Comparison of ENCODE assay signal across 21 cellular contexts in genomic region chr1:74395492-74395891, GRCh38.
DNase-seq lines count a peak whose midpoint lies in the region; ATAC-seq and TF ChIP-seq lines count a peak whose summit lies in the region.
"Had no signal": no experiment of that assay in that cellular context is flagged by ENCODE, and none has a peak within 500 bp of the region (broad histone marks: within the 10 kb centered on the region; RNA-seq: fewer than 3 reads in every experiment).

No MANE protein-coding gene starts in this region.

- no peak for TF ChIP-seq POLR2A in uterus (IDR thresholded peaks at IDR 0.05)

- H3K36me3 ChIP-seq in neural progenitor cell = no peaks in the 10 kb centered on the region
- no peaks in the 10 kb centered on the region for H3K36me3 ChIP-seq in uterus
- H3K36me3 ChIP-seq: esophagus squamous epithelium had no signal

- H3K36me3 Mint-ChIP-seq in neural progenitor cell = no peaks in the 10 kb centered on the region
- H3K36me3 Mint-ChIP-seq in activated T-helper 2 cell treated with anti-CD3 and anti-CD28 coated beads, Interferon-gamma antibody, Interleukin-2, Interleukin-4, amounts not matched to agents 10 μg/mL and 5 μg/mL and 100 μg/mL, durations not matched to agents 14 hours and 24 hours and 36 hours (ENCODE audit: low read depth) = no peaks in the 10 kb centered on the region
- no peaks in the 10 kb centered on the region for H3K36me3 Mint-ChIP-seq in stimulated activated memory B cell treated with anti-CD40 and anti-IgM and Interleukin-4, amounts not matched to agents 10 μg/mL and 1 μg/mL and 100 μg/mL, for 72 hours

- peaks cover 41% of the 10 kb centered on the region for H3K4me1 Mint-ChIP-seq in neural progenitor cell
- no peaks in the 10 kb centered on the region for H3K4me1 Mint-ChIP-seq in activated T-helper 2 cell treated with anti-CD3 and anti-CD28 coated beads, Interferon-gamma antibody, Interleukin-2, Interleukin-4, amounts not matched to agents 10 μg/mL and 5 μg/mL and 100 μg/mL, durations not matched to agents 14 hours and 24 hours and 36 hours (ENCODE audit: low read depth)
- H3K4me1 Mint-ChIP-seq in stimulated activated memory B cell treated with anti-CD40 and anti-IgM and Interleukin-4, amounts not matched to agents 10 μg/mL and 1 μg/mL and 100 μg/mL, for 72 hours = peaks cover 8% of the 10 kb centered on the region
- H3K4me1 Mint-ChIP-seq: activated naive CD8-positive, alpha-beta T cell treated with anti-CD3 and anti-CD28 coated beads, Interleukin-2, amount 50 U/mL, for 24 hours; central memory CD8-positive, alpha-beta T cell had no signal

- peaks cover 15% of the 10 kb centered on the region for H3K9me3 Mint-ChIP-seq in neural progenitor cell
- no peaks in the 10 kb centered on the region for H3K9me3 Mint-ChIP-seq in activated T-helper 2 cell treated with anti-CD3 and anti-CD28 coated beads, Interferon-gamma antibody, Interleukin-2, Interleukin-4, amounts not matched to agents 10 μg/mL and 5 μg/mL and 100 μg/mL, durations not matched to agents 14 hours and 24 hours and 36 hours
- H3K9me3 Mint-ChIP-seq in stimulated activated memory B cell treated with anti-CD40 and anti-IgM and Interleukin-4, amounts not matched to agents 10 μg/mL and 1 μg/mL and 100 μg/mL, for 72 hours = no peaks in the 10 kb centered on the region
- H3K9me3 Mint-ChIP-seq: activated naive CD8-positive, alpha-beta T cell treated with anti-CD3 and anti-CD28 coated beads, Interleukin-2, amount 50 U/mL, for 24 hours; central memory CD8-positive, alpha-beta T cell had no signal

- ATAC-seq in Right ventricle myocardium inferior (peak; percentile 38), Right ventricle myocardium superior (ENCODE audit: poor library complexity) (no peak), left lobe of liver (no peak)
- no peak for ATAC-seq in stimulated activated memory B cell treated with anti-CD40 and anti-IgM and Interleukin-4, amounts not matched to agents 10 μg/mL and 1 μg/mL and 100 μg/mL, for 72 hours
- ATAC-seq: activated naive CD8-positive, alpha-beta T cell treated with anti-CD3 and anti-CD28 coated beads, Interleukin-2, amount 50 U/mL, for 24 hours had no signal

- H3K4me3 Mint-ChIP-seq in neural progenitor cell = no peak overlapping the region
- no peak overlapping the region for H3K4me3 Mint-ChIP-seq in activated T-helper 2 cell treated with anti-CD3 and anti-CD28 coated beads, Interferon-gamma antibody, Interleukin-2, Interleukin-4, amounts not matched to agents 10 μg/mL and 5 μg/mL and 100 μg/mL, durations not matched to agents 14 hours and 24 hours and 36 hours (ENCODE audit: low read depth)
- H3K4me3 Mint-ChIP-seq in stimulated activated memory B cell treated with anti-CD40 and anti-IgM and Interleukin-4, amounts not matched to agents 10 μg/mL and 1 μg/mL and 100 μg/mL, for 72 hours = no peak overlapping the region
- H3K4me3 Mint-ChIP-seq: activated naive CD8-positive, alpha-beta T cell treated with anti-CD3 and anti-CD28 coated beads, Interleukin-2, amount 50 U/mL, for 24 hours; central memory CD8-positive, alpha-beta T cell; HFFc6 had no signal

- H3K4me3 ChIP-seq in neural progenitor cell = no peak overlapping the region
- no peak overlapping the region for H3K4me3 ChIP-seq in uterus
- H3K4me3 ChIP-seq: esophagus squamous epithelium, PC-9 had no signal

- H3K27ac Mint-ChIP-seq in neural progenitor cell = peak overlapping the region; percentile 38
- no peak overlapping the region for H3K27ac Mint-ChIP-seq in activated T-helper 2 cell treated with anti-CD3 and anti-CD28 coated beads, Interferon-gamma antibody, Interleukin-2, Interleukin-4, amounts not matched to agents 10 μg/mL and 5 μg/mL and 100 μg/mL, durations not matched to agents 14 hours and 24 hours and 36 hours
- no peak overlapping the region for H3K27ac Mint-ChIP-seq in stimulated activated memory B cell treated with anti-CD40 and anti-IgM and Interleukin-4, amounts not matched to agents 10 μg/mL and 1 μg/mL and 100 μg/mL, for 72 hours
- H3K27ac Mint-ChIP-seq: activated naive CD8-positive, alpha-beta T cell treated with anti-CD3 and anti-CD28 coated beads, Interleukin-2, amount 50 U/mL, for 24 hours; HFFc6 had no signal

- peaks cover 7% of the 10 kb centered on the region for H3K27me3 Mint-ChIP-seq in neural progenitor cell (ENCODE audit: insufficient read depth, low read depth)
- H3K27me3 Mint-ChIP-seq in activated T-helper 2 cell treated with anti-CD3 and anti-CD28 coated beads, Interferon-gamma antibody, Interleukin-2, Interleukin-4, amounts not matched to agents 10 μg/mL and 5 μg/mL and 100 μg/mL, durations not matched to agents 14 hours and 24 hours and 36 hours (ENCODE audit: low read depth) = no peaks in the 10 kb centered on the region
- no peaks in the 10 kb centered on the region for H3K27me3 Mint-ChIP-seq in stimulated activated memory B cell treated with anti-CD40 and anti-IgM and Interleukin-4, amounts not matched to agents 10 μg/mL and 1 μg/mL and 100 μg/mL, for 72 hours
- H3K27me3 Mint-ChIP-seq: activated naive CD8-positive, alpha-beta T cell treated with anti-CD3 and anti-CD28 coated beads, Interleukin-2, amount 50 U/mL, for 24 hours; central memory CD8-positive, alpha-beta T cell had no signal

- peak; percentile 60 for DNase-seq in Right ventricle myocardium inferior (ENCODE audit: missing footprints)
- no peak for DNase-seq in Right ventricle myocardium superior
- DNase-seq in globus pallidus (ENCODE audit: low spot score) = peak; percentile 5
- no peak for DNase-seq in neural progenitor cell (ENCODE audit: low spot score)
- DNase-seq in uterus = peak; percentile 34 to 54
- no peak for DNase-seq in left lobe of liver (ENCODE audit: low spot score)
- no peak for DNase-seq in activated T-helper 2 cell treated with anti-CD3 and anti-CD28 coated beads, Interferon-gamma antibody, Interleukin-2, Interleukin-4, amounts not matched to agents 10 μg/mL and 5 μg/mL and 100 μg/mL, durations not matched to agents 14 hours and 24 hours and 36 hours (ENCODE audit: low spot score)
- DNase-seq: activated CD8-positive, alpha-beta memory T cell treated with anti-CD3 and anti-CD28 coated beads for 24 hours; activated naive CD8-positive, alpha-beta T cell treated with anti-CD3 and anti-CD28 coated beads, Interleukin-2, amount 50 U/mL, for 24 hours; esophagus squamous epithelium; HFFc6; kidney glomerular epithelial cell; NCI-H1436 treated with DMSO at 0.1 percent for 48 hours; NCI-H774; PC-9; small intestine; stimulated activated CD4-positive, alpha-beta T cell treated with anti-CD3 and anti-CD28 coated beads, Interleukin-4, amount 100 ng/mL, for 4 hours had no signal

- H3K4me1 ChIP-seq in neural progenitor cell = peaks cover 27% of the 10 kb centered on the region
- H3K4me1 ChIP-seq in uterus = no peaks in the 10 kb centered on the region

- TF ChIP-seq CTCF in neural progenitor cell (IDR thresholded peaks at IDR 0.05) (no peak), uterus (IDR thresholded peaks at IDR 0.05) (no peak)

- H3K9me3 ChIP-seq in neural progenitor cell (ENCODE audit: low read depth) (no peaks in the 10 kb centered on the region), uterus (no peaks in the 10 kb centered on the region)
- H3K9me3 ChIP-seq: esophagus squamous epithelium had no signal

- no peak overlapping the region for H3K4me2 ChIP-seq in neural progenitor cell
- H3K4me2 ChIP-seq: PC-9 had no signal

- H3K79me2 ChIP-seq in neural progenitor cell (ENCODE audit: low read depth) = no peaks in the 10 kb centered on the region

- peaks cover 25% of the 10 kb centered on the region for H3F3A ChIP-seq in neural progenitor cell (ENCODE audit: low read depth)

- no peak overlapping the region for H3K9ac ChIP-seq in neural progenitor cell

- no peaks in the 10 kb centered on the region for H4K20me1 ChIP-seq in neural progenitor cell (ENCODE audit: low read depth)

- no peak overlapping the region for H3K27ac ChIP-seq in neural progenitor cell
- H3K27ac ChIP-seq in uterus = peak overlapping the region; percentile 32 to 58
- H3K27ac ChIP-seq: 22Rv1, C4-2B, PC-9 had no signal

- intact Hi-C loops in Right ventricle myocardium inferior (cut with DNase I) (loop anchor here (5.0 kb wide), 1 partner anchor 72 kb away; no protein-coding TSS in a partner anchor), Right ventricle myocardium superior (cut with DNase I) (no loop called here), uterus (cut with DNase I; ENCODE audit: low total_unique reads) (no loop called here)
- intact Hi-C loops in activated T-helper 2 cell treated with anti-CD3 and anti-CD28 coated beads, Interferon-gamma antibody, Interleukin-2, Interleukin-4, amounts not matched to agents 10 μg/mL and 5 μg/mL and 100 μg/mL, durations not matched to agents 14 hours and 24 hours and 36 hours (cut with micrococcal nuclease) = no loop called here

- H3K27me3 ChIP-seq in neural progenitor cell (no peaks in the 10 kb centered on the region), uterus (no peaks in the 10 kb centered on the region)
- H3K27me3 ChIP-seq: esophagus squamous epithelium had no signal

- H2AFZ ChIP-seq in neural progenitor cell (replicated peaks) = no peak overlapping the region
- H2AFZ ChIP-seq: PC-9 had no signal

Comparison
In these comparisons a context has a peak if more than half of its experiments do, and no peak if none do; other contexts are left out.
1. DNase-seq: peak in Right ventricle myocardium inferior (single experiment), globus pallidus (single experiment) and uterus (2 of 2); none in Right ventricle myocardium superior (single experiment), neural progenitor cell (single experiment), left lobe of liver (single experiment) and activated T-helper 2 cell treated with anti-CD3 and anti-CD28 coated beads, Interferon-gamma antibody, Interleukin-2, Interleukin-4, amounts not matched to agents 10 μg/mL and 5 μg/mL and 100 μg/mL, durations not matched to agents 14 hours and 24 hours and 36 hours (single experiment).